Comparison of ENCODE assay signal across 16 cellular contexts in genomic region chr6:43226192-43226851, GRCh38. TPM values are rescaled to one million over a fixed set of nuclear protein-coding genes. Genes with fewer than 3 reads are reported as not detected.
DNase-seq lines count a peak whose midpoint lies in the region; ATAC-seq, FAIRE-seq and TF ChIP-seq lines count a peak whose summit lies in the region.
"Had no signal": no experiment of that assay in that cellular context is flagged by ENCODE, and none has a peak within 500 bp of the region (broad histone marks: within the 10 kb centered on the region; RNA-seq: fewer than 3 reads in every experiment).

No MANE protein-coding gene starts in this region.

- POLR2A ChIA-PET in HepG2 (lab: Yijun Ruan, JAX): interaction anchor here (0.7 to 1.3 kb wide), 4 partner anchors 11 to 41 kb away, joined by 3 to 7 read pairs (median 4); no protein-coding TSS in a partner anchor

- intact Hi-C loops in HepG2 (cut with micrococcal nuclease; ENCODE audit: unreplicated experiment): no loop called here
- intact Hi-C loops in right lobe of liver (cut with DNase I): no loop called here
- intact Hi-C loops in upper lobe of right lung (cut with DNase I): no loop called here
- intact Hi-C loops in kidney (cut with DNase I): no loop called here

- H3K4me3 Mint-ChIP-seq in T-helper 17 cell (peak overlapping the region; percentile 33), chondrocyte (ENCODE audit: unreplicated experiment) (no peak overlapping the region), progenitor cell of endocrine pancreas (ENCODE audit: low read depth) (no peak overlapping the region)

- TF ChIP-seq CTCF in HepG2 (CRISPR knock-in tag; IDR thresholded peaks at IDR 0.05): no peak
- no peak for TF ChIP-seq CTCF in right lobe of liver (IDR thresholded peaks at IDR 0.05)
- no peak for TF ChIP-seq CTCF in chondrocyte (IDR thresholded peaks at IDR 0.05)
- TF ChIP-seq CTCF in upper lobe of right lung (IDR thresholded peaks at IDR 0.05): no peak
- no peak for TF ChIP-seq CTCF in kidney (IDR thresholded peaks at IDR 0.05; ENCODE audit: borderline replicate concordance, extremely low read depth, insufficient read depth)
- TF ChIP-seq CTCF in progenitor cell of endocrine pancreas (IDR thresholded peaks at IDR 0.05; ENCODE audit: unreplicated experiment): no peak

- 97% methylated on average over 11 of the region's 11 CpGs for WGBS in HepG2 (ENCODE audit: low lambda C conversion rate)
- WGBS in right lobe of liver (ENCODE audit: insufficient coverage, low coverage, low lambda C conversion rate, missing lambda C conversion rate): 80% methylated on average over 5 of the region's 11 CpGs

- H3K9ac ChIP-seq in HepG2 (ENCODE audit: insufficient read depth, low read depth, low read length): no peak overlapping the region
- no peak overlapping the region for H3K9ac ChIP-seq in kidney (ENCODE audit: low read length in 2 of 2)

- no TSS peak for BruUV-seq in HepG2 (replicated peaks; lab: Mats Ljungman, UMichigan)

- in situ Hi-C loops in HepG2 (cut with HindIII; ENCODE audit: extremely low pct_ligation_motif_present, low pct_unique_long_range_greater_than_20kb): no loop called here

- H3K27me3 ChIP-seq in HepG2 (ENCODE audit: control insufficient read depth in 1 of 2, insufficient read depth in 2 of 2, low read length in 2 of 2): peaks cover 0 to 10% of the 10 kb centered on the region in 2 experiments; a peak in 1 of 5 replicates
- H3K27me3 ChIP-seq in right lobe of liver: no peaks in the 10 kb centered on the region
- H3K27me3 ChIP-seq in upper lobe of right lung: peaks cover 6% of the 10 kb centered on the region
- H3K27me3 ChIP-seq: esophagus squamous epithelium, heart right ventricle had no signal

- H3K4me1 ChIP-seq in HepG2 (ENCODE audit: insufficient read depth, low read length) (peaks cover 29% of the 10 kb centered on the region), right lobe of liver (peaks cover 0 to 12% (median 0%) of the 10 kb centered on the region in 4 donors), upper lobe of right lung (peaks cover 17% of the 10 kb centered on the region), kidney (ENCODE audit: control insufficient read depth in 1 of 2, insufficient read depth in 1 of 2, low read depth in 1 of 2, low read length in 2 of 2) (peaks cover 6 to 7% of the 10 kb centered on the region in 2 donors)

- H3K9me3 ChIP-seq in HepG2 (ENCODE audit: low read length): no peaks in the 10 kb centered on the region
- no peaks in the 10 kb centered on the region for H3K9me3 ChIP-seq in right lobe of liver
- no peaks in the 10 kb centered on the region for H3K9me3 ChIP-seq in T-helper 17 cell (ENCODE audit: control insufficient read depth, low read length, poor library complexity, severe bottlenecking)
- H3K9me3 ChIP-seq in upper lobe of right lung: no peaks in the 10 kb centered on the region
- no peaks in the 10 kb centered on the region for H3K9me3 ChIP-seq in kidney (ENCODE audit: control insufficient read depth in 1 of 2, low read length in 2 of 2)
- H3K9me3 ChIP-seq: esophagus squamous epithelium, heart right ventricle, mucosa of descending colon had no signal

- H3K79me2 ChIP-seq in HepG2 (ENCODE audit: insufficient read depth, low read length): peaks cover 6% of the 10 kb centered on the region

- H2AFZ ChIP-seq in HepG2 (ENCODE audit: low read length): no peak overlapping the region

- TF ChIP-seq EP300 in HepG2 (IDR thresholded peaks at IDR 0.05; ENCODE audit: low read depth in 2 of 2, low read length in 2 of 2) (no peak), HepG2 (CRISPR knock-in tag; IDR thresholded peaks at IDR 0.05; ENCODE audit: borderline replicate concordance) (no peak)

- ATAC-seq in HepG2 (no peak), right lobe of liver (no peak), T-helper 17 cell (no peak), upper lobe of right lung (no peak)
- ATAC-seq: heart right ventricle, left cardiac atrium, mucosa of descending colon had no signal

- H3K36me3 Mint-ChIP-seq in T-helper 17 cell (ENCODE audit: low read depth) (peaks cover 2% of the 10 kb centered on the region), chondrocyte (ENCODE audit: low read depth) (peaks cover 6% of the 10 kb centered on the region), progenitor cell of endocrine pancreas (ENCODE audit: insufficient read depth) (peaks cover 6% of the 10 kb centered on the region)

- no peak for FAIRE-seq in HepG2 (lab: Jason Lieb, UNC)
- FAIRE-seq in kidney (lab: Jason Lieb, UNC): no peak
- FAIRE-seq: astrocyte had no signal

- no peaks in the 10 kb centered on the region for H3K9me3 Mint-ChIP-seq in chondrocyte (ENCODE audit: low read depth)
- no peaks in the 10 kb centered on the region for H3K9me3 Mint-ChIP-seq in progenitor cell of endocrine pancreas (ENCODE audit: low read depth)

- H3K27ac Mint-ChIP-seq in T-helper 17 cell: peak overlapping the region; percentile 99
- peak overlapping the region; percentile 45 for H3K27ac Mint-ChIP-seq in chondrocyte (ENCODE audit: unreplicated experiment)
- H3K27ac Mint-ChIP-seq in progenitor cell of endocrine pancreas: no peak overlapping the region

- peaks cover 0 to 14% of the 10 kb centered on the region in 2 experiments; a peak in 1 of 5 replicates for H3K36me3 ChIP-seq in HepG2 (replicated peaks in 1 of 2; ENCODE audit: control insufficient read depth in 1 of 2, insufficient read depth in 2 of 2, low read length in 2 of 2)
- peaks cover 0 to 9% (median 2%) of the 10 kb centered on the region in 4 donors for H3K36me3 ChIP-seq in right lobe of liver
- peaks cover 15% of the 10 kb centered on the region for H3K36me3 ChIP-seq in upper lobe of right lung
- peaks cover 0 to 3% of the 10 kb centered on the region in 2 donors for H3K36me3 ChIP-seq in kidney (ENCODE audit: control insufficient read depth in 1 of 2, insufficient read depth in 2 of 2, low read length in 2 of 2)

- no peaks in the 10 kb centered on the region for H3K27me3 Mint-ChIP-seq in T-helper 17 cell
- peaks cover 3% of the 10 kb centered on the region for H3K27me3 Mint-ChIP-seq in chondrocyte (ENCODE audit: low read depth)
- H3K27me3 Mint-ChIP-seq in progenitor cell of endocrine pancreas: peaks cover 11% of the 10 kb centered on the region

- CTCF ChIA-PET in HepG2 (lab: Yijun Ruan, JAX; ENCODE audit: low intra/inter-chr PET ratio, low total read pairs): no interaction called here

- TF ChIP-seq RAD21 in HepG2 (CRISPR knock-in tag; IDR thresholded peaks at IDR 0.05): no peak

- H3K4me1 Mint-ChIP-seq in T-helper 17 cell: peaks cover 35% of the 10 kb centered on the region
- peaks cover 20% of the 10 kb centered on the region for H3K4me1 Mint-ChIP-seq in chondrocyte (ENCODE audit: low read depth)
- H3K4me1 Mint-ChIP-seq in progenitor cell of endocrine pancreas (ENCODE audit: low read depth): no peaks in the 10 kb centered on the region

- no peaks in the 10 kb centered on the region for H4K20me1 ChIP-seq in HepG2 (ENCODE audit: insufficient read depth, low read length)

- DNase-seq in HepG2 (ENCODE audit: low spot score) (no peak), right lobe of liver (no peak), T-helper 17 cell (no peak), chondrocyte (ENCODE audit: low spot score) (peak; percentile 60), upper lobe of right lung (peak; percentile 52), kidney (no peak), progenitor cell of endocrine pancreas (ENCODE audit: low spot score, unreplicated experiment) (no peak)
- DNase-seq in activated CD4-positive, CD25-positive, alpha-beta regulatory T cell (lab: John Stamatoyannopoulos, UW): no peak
- DNase-seq: dermis blood vessel endothelial cell, esophagus squamous epithelium, heart right ventricle, left cardiac atrium, mucosa of descending colon, NCI-H510A treated with DMSO at 0.1 percent for 48 hours had no signal

- H3K4me3 ChIP-seq in HepG2 (replicated peaks in 1 of 3; ENCODE audit: insufficient read depth in 1 of 3, low read depth in 2 of 3, low read length in 3 of 3) (no peak overlapping the region), right lobe of liver (no peak overlapping the region), upper lobe of right lung (no peak overlapping the region), kidney (ENCODE audit: low read length in 2 of 2) (no peak overlapping the region)
- H3K4me3 ChIP-seq: esophagus squamous epithelium, heart right ventricle, mucosa of descending colon had no signal

- TF ChIP-seq POLR2A in HepG2 (IDR thresholded peaks at IDR 0.05; ENCODE audit: insufficient read depth in 1 of 2, low read depth in 2 of 2, low read length in 2 of 2) (no peak; a peak in 1 of 4 replicates), right lobe of liver (IDR thresholded peaks at IDR 0.05) (no peak)

- H3K27ac ChIP-seq in HepG2 (ENCODE audit: extremely low read length, insufficient read depth, low read length) (no peak overlapping the region), right lobe of liver (no peak overlapping the region), upper lobe of right lung (no peak overlapping the region), kidney (ENCODE audit: low read depth in 2 of 2, low read length in 2 of 2) (no peak overlapping the region)
- H3K27ac ChIP-seq: esophagus squamous epithelium, heart right ventricle had no signal

- H3K4me2 ChIP-seq in HepG2 (ENCODE audit: low read depth, low read length): no peak overlapping the region

RNA-seq across cellular contexts. Expression of gene DNPH1, which starts 3.0 kb away (rescaled TPM):
- total RNA-seq in HepG2 (2016; rRNA removed; fragmentation: Illumina TruSeq; extraction: Trizol) (75.0 and 75.1 TPM in 2 replicates), right lobe of liver (100 to 1,000 TPM in 2 of 6 experiments, 10 to 100 TPM in 4; 50.7 to 107 (median 62.4) TPM), T-helper 17 cell (10 to 100 TPM; 32.3 to 35.0 TPM), chondrocyte (22.8 to 34.1 TPM (median 24.5 TPM) in 3 replicates), upper lobe of right lung (27.6 TPM), kidney (74.3 TPM), progenitor cell of endocrine pancreas (33.9 and 39.0 TPM in 2 replicates)
- total RNA-seq in HepG2 (2016; cell fraction: cytosol; rRNA removed; fragmentation: Illumina TruSeq; extraction: Trizol; ENCODE audit: low read depth): 50.9 and 56.3 TPM in 2 replicates
- 75.1 and 81.5 TPM in 2 replicates for total RNA-seq in HepG2 (2016; cell fraction: insoluble cytoplasmic fraction; rRNA removed; fragmentation: Illumina TruSeq; extraction: Trizol)
- total RNA-seq in HepG2 (2016; cell fraction: membrane; rRNA removed; fragmentation: Illumina TruSeq; extraction: Trizol): 52.3 and 60.5 TPM in 2 replicates
- total RNA-seq in HepG2 (2016; cell fraction: nucleus; rRNA removed; fragmentation: Illumina TruSeq; extraction: Trizol): 31.4 and 33.7 TPM in 2 replicates
- polyA plus RNA-seq in HepG2 (2011; rRNA removed) (56.5 and 65.8 TPM in 2 replicates), kidney (ENCODE audit: insufficient read depth, low read depth, low replicate concordance) (373 TPM)
- polyA plus RNA-seq in HepG2 (2011; cell fraction: cytosol; rRNA removed): 106 and 143 TPM in 2 replicates
- polyA plus RNA-seq in HepG2 (2011; cell fraction: nucleus; rRNA removed): 62.4 and 67.4 TPM in 2 replicates
- polyA plus RNA-seq in HepG2 (2012): 43.1 and 47.9 TPM in 2 replicates
- polyA plus RNA-seq in HepG2 (2016; cell fraction: cytosol; fragmentation: Illumina TruSeq; extraction: Trizol; ENCODE audit: low read depth): 62.6 and 68.8 TPM in 2 replicates
- 76.7 and 82.8 TPM in 2 replicates for polyA plus RNA-seq in HepG2 (2016; cell fraction: insoluble cytoplasmic fraction; fragmentation: Illumina TruSeq; extraction: Trizol; ENCODE audit: low read depth)
- polyA plus RNA-seq in HepG2 (2016; cell fraction: membrane; fragmentation: Illumina TruSeq; extraction: Trizol; ENCODE audit: low read depth): 47.1 and 47.7 TPM in 2 replicates
- 66.2 and 72.5 TPM in 2 replicates for polyA plus RNA-seq in HepG2 (2016; cell fraction: nucleus; fragmentation: Illumina TruSeq; extraction: Trizol; ENCODE audit: insufficient read depth, low read depth)
- 38.8 and 62.4 TPM in 2 replicates for polyA minus RNA-seq in HepG2 (2011; rRNA and poly(A)+ RNA removed; ENCODE audit: low replicate concordance)
- 10.5 and 15.4 TPM in 2 replicates for polyA minus RNA-seq in HepG2 (2011; cell fraction: cytosol; rRNA and poly(A)+ RNA removed)
- polyA minus RNA-seq in HepG2 (2011; cell fraction: nucleus; rRNA and poly(A)+ RNA removed): 15.3 and 16.7 TPM in 2 replicates

RNA-seq across cellular contexts. Expression of gene TTBK1, which starts 17.0 kb away (rescaled TPM):
- total RNA-seq in HepG2 (2016; rRNA removed; fragmentation: Illumina TruSeq; extraction: Trizol) (0.10 and 0.33 TPM in 2 replicates), right lobe of liver (1 to 10 TPM in 2 of 6 experiments, under 1 TPM in 4; 0.83 to 1.6 (median 0.87) TPM), T-helper 17 cell (under 1 TPM; 0.05 to 0.16 TPM), chondrocyte (0.07 TPM in 1 of 3 replicates, not detected in the others), upper lobe of right lung (0.17 TPM), kidney (0.31 TPM), progenitor cell of endocrine pancreas (1.4 and 1.7 TPM in 2 replicates)
- total RNA-seq in HepG2 (2016; cell fraction: cytosol; rRNA removed; fragmentation: Illumina TruSeq; extraction: Trizol; ENCODE audit: low read depth): 0.18 and 0.20 TPM in 2 replicates
- 0.13 and 0.32 TPM in 2 replicates for total RNA-seq in HepG2 (2016; cell fraction: insoluble cytoplasmic fraction; rRNA removed; fragmentation: Illumina TruSeq; extraction: Trizol)
- 0.25 and 0.28 TPM in 2 replicates for total RNA-seq in HepG2 (2016; cell fraction: membrane; rRNA removed; fragmentation: Illumina TruSeq; extraction: Trizol)
- total RNA-seq in HepG2 (2016; cell fraction: nucleus; rRNA removed; fragmentation: Illumina TruSeq; extraction: Trizol): 0.47 TPM in 2 replicates
- polyA plus RNA-seq in HepG2 (2011; rRNA removed) (0.24 and 0.50 TPM in 2 replicates), kidney (ENCODE audit: insufficient read depth, low read depth, low replicate concordance) (0.26 TPM)
- 0.09 and 0.10 TPM in 2 replicates for polyA plus RNA-seq in HepG2 (2011; cell fraction: cytosol; rRNA removed)
- 1.4 and 2.2 TPM in 2 replicates for polyA plus RNA-seq in HepG2 (2011; cell fraction: nucleus; rRNA removed)
- 0.53 and 0.62 TPM in 2 replicates for polyA plus RNA-seq in HepG2 (2012)
- polyA plus RNA-seq in HepG2 (2016; cell fraction: cytosol; fragmentation: Illumina TruSeq; extraction: Trizol; ENCODE audit: low read depth): not detected in 2 replicates
- 0.19 TPM in 2 replicates for polyA plus RNA-seq in HepG2 (2016; cell fraction: insoluble cytoplasmic fraction; fragmentation: Illumina TruSeq; extraction: Trizol; ENCODE audit: low read depth)
- 0.06 and 0.07 TPM in 2 replicates for polyA plus RNA-seq in HepG2 (2016; cell fraction: membrane; fragmentation: Illumina TruSeq; extraction: Trizol; ENCODE audit: low read depth)
- polyA plus RNA-seq in HepG2 (2016; cell fraction: nucleus; fragmentation: Illumina TruSeq; extraction: Trizol; ENCODE audit: insufficient read depth, low read depth): 0.84 and 0.86 TPM in 2 replicates
- polyA minus RNA-seq in HepG2 (2011; rRNA and poly(A)+ RNA removed; ENCODE audit: low replicate concordance): 1.2 TPM in 1 of 2 replicates, not detected in the other
- polyA minus RNA-seq in HepG2 (2011; cell fraction: cytosol; rRNA and poly(A)+ RNA removed): 0.18 and 0.49 TPM in 2 replicates
- polyA minus RNA-seq in HepG2 (2011; cell fraction: nucleus; rRNA and poly(A)+ RNA removed): 1.4 and 1.7 TPM in 2 replicates
- total RNA-seq: Daoy, dermis blood vessel endothelial cell had no signal

RNA-seq across cellular contexts. Expression of gene CUL9, which starts 44.3 kb away (rescaled TPM):
- 10.5 and 11.4 TPM in 2 replicates for total RNA-seq in HepG2 (2016; rRNA removed; fragmentation: Illumina TruSeq; extraction: Trizol)
- total RNA-seq in HepG2 (2016; cell fraction: cytosol; rRNA removed; fragmentation: Illumina TruSeq; extraction: Trizol; ENCODE audit: low read depth): 2.5 and 3.7 TPM in 2 replicates
- total RNA-seq in HepG2 (2016; cell fraction: insoluble cytoplasmic fraction; rRNA removed; fragmentation: Illumina TruSeq; extraction: Trizol): 8.8 and 14.5 TPM in 2 replicates
- 3.3 and 4.2 TPM in 2 replicates for total RNA-seq in HepG2 (2016; cell fraction: membrane; rRNA removed; fragmentation: Illumina TruSeq; extraction: Trizol)
- total RNA-seq in HepG2 (2016; cell fraction: nucleus; rRNA removed; fragmentation: Illumina TruSeq; extraction: Trizol): 18.4 and 18.7 TPM in 2 replicates
- polyA plus RNA-seq in HepG2 (2011; rRNA removed): 13.7 and 15.3 TPM in 2 replicates
- 4.9 and 5.0 TPM in 2 replicates for polyA plus RNA-seq in HepG2 (2011; cell fraction: cytosol; rRNA removed)
- polyA plus RNA-seq in HepG2 (2011; cell fraction: nucleus; rRNA removed): 123 and 139 TPM in 2 replicates
- polyA plus RNA-seq in HepG2 (2012): 9.9 and 12.7 TPM in 2 replicates
- 1.2 and 1.5 TPM in 2 replicates for polyA plus RNA-seq in HepG2 (2016; cell fraction: cytosol; fragmentation: Illumina TruSeq; extraction: Trizol; ENCODE audit: low read depth)
- polyA plus RNA-seq in HepG2 (2016; cell fraction: insoluble cytoplasmic fraction; fragmentation: Illumina TruSeq; extraction: Trizol; ENCODE audit: low read depth): 6.8 and 7.5 TPM in 2 replicates
- 1.9 and 2.7 TPM in 2 replicates for polyA plus RNA-seq in HepG2 (2016; cell fraction: membrane; fragmentation: Illumina TruSeq; extraction: Trizol; ENCODE audit: low read depth)
- polyA plus RNA-seq in HepG2 (2016; cell fraction: nucleus; fragmentation: Illumina TruSeq; extraction: Trizol; ENCODE audit: insufficient read depth, low read depth): 44.2 and 47.7 TPM in 2 replicates
- polyA minus RNA-seq in HepG2 (2011; rRNA and poly(A)+ RNA removed; ENCODE audit: low replicate concordance): 19.3 and 22.3 TPM in 2 replicates
- polyA minus RNA-seq in HepG2 (2011; cell fraction: cytosol; rRNA and poly(A)+ RNA removed): 4.7 and 5.5 TPM in 2 replicates
- 30.8 and 32.9 TPM in 2 replicates for polyA minus RNA-seq in HepG2 (2011; cell fraction: nucleus; rRNA and poly(A)+ RNA removed)
- total RNA-seq in right lobe of liver: 10 to 100 TPM; 14.4 to 17.7 (median 15.2) TPM
- total RNA-seq in T-helper 17 cell: 10 to 100 TPM; 73.9 to 78.0 TPM
- total RNA-seq in chondrocyte: 17.5 to 36.6 TPM (median 19.8 TPM) in 3 replicates
- total RNA-seq in upper lobe of right lung: 37.4 TPM
- 47.3 TPM for total RNA-seq in kidney
- 34.7 TPM for polyA plus RNA-seq in kidney (ENCODE audit: insufficient read depth, low read depth, low replicate concordance)
- 57.0 and 61.1 TPM in 2 replicates for total RNA-seq in progenitor cell of endocrine pancreas

RNA-seq across cellular contexts. Expression of gene SRF, which starts 55.3 kb away (rescaled TPM):
- total RNA-seq in HepG2 (2016; rRNA removed; fragmentation: Illumina TruSeq; extraction: Trizol) (21.0 and 25.5 TPM in 2 replicates), right lobe of liver (10 to 100 TPM in 4 of 6 experiments, 1 to 10 TPM in 2; 4.9 to 17.0 (median 11.3) TPM), T-helper 17 cell (10 to 100 TPM; 26.3 to 27.9 TPM), chondrocyte (42.2 to 43.9 TPM (median 42.7 TPM) in 3 replicates), upper lobe of right lung (33.6 TPM), kidney (30.6 TPM), progenitor cell of endocrine pancreas (29.1 and 30.3 TPM in 2 replicates)
- 4.5 and 4.8 TPM in 2 replicates for total RNA-seq in HepG2 (2016; cell fraction: cytosol; rRNA removed; fragmentation: Illumina TruSeq; extraction: Trizol; ENCODE audit: low read depth)
- 19.0 and 26.0 TPM in 2 replicates for total RNA-seq in HepG2 (2016; cell fraction: insoluble cytoplasmic fraction; rRNA removed; fragmentation: Illumina TruSeq; extraction: Trizol)
- 20.6 and 21.0 TPM in 2 replicates for total RNA-seq in HepG2 (2016; cell fraction: membrane; rRNA removed; fragmentation: Illumina TruSeq; extraction: Trizol)
- total RNA-seq in HepG2 (2016; cell fraction: nucleus; rRNA removed; fragmentation: Illumina TruSeq; extraction: Trizol): 15.5 and 17.7 TPM in 2 replicates
- polyA plus RNA-seq in HepG2 (2011; rRNA removed) (44.1 and 45.7 TPM in 2 replicates), kidney (ENCODE audit: insufficient read depth, low read depth, low replicate concordance) (13.8 TPM)
- 30.8 and 42.8 TPM in 2 replicates for polyA plus RNA-seq in HepG2 (2011; cell fraction: cytosol; rRNA removed)
- polyA plus RNA-seq in HepG2 (2011; cell fraction: nucleus; rRNA removed): 50.7 and 72.8 TPM in 2 replicates
- 18.6 and 23.1 TPM in 2 replicates for polyA plus RNA-seq in HepG2 (2012)
- 5.2 and 5.4 TPM in 2 replicates for polyA plus RNA-seq in HepG2 (2016; cell fraction: cytosol; fragmentation: Illumina TruSeq; extraction: Trizol; ENCODE audit: low read depth)
- 26.4 and 31.7 TPM in 2 replicates for polyA plus RNA-seq in HepG2 (2016; cell fraction: insoluble cytoplasmic fraction; fragmentation: Illumina TruSeq; extraction: Trizol; ENCODE audit: low read depth)
- polyA plus RNA-seq in HepG2 (2016; cell fraction: membrane; fragmentation: Illumina TruSeq; extraction: Trizol; ENCODE audit: low read depth): 19.0 and 19.4 TPM in 2 replicates
- polyA plus RNA-seq in HepG2 (2016; cell fraction: nucleus; fragmentation: Illumina TruSeq; extraction: Trizol; ENCODE audit: insufficient read depth, low read depth): 33.8 and 35.3 TPM in 2 replicates
- polyA minus RNA-seq in HepG2 (2011; rRNA and poly(A)+ RNA removed; ENCODE audit: low replicate concordance): 59.4 and 75.9 TPM in 2 replicates
- 19.9 and 20.3 TPM in 2 replicates for polyA minus RNA-seq in HepG2 (2011; cell fraction: cytosol; rRNA and poly(A)+ RNA removed)
- 20.2 and 21.3 TPM in 2 replicates for polyA minus RNA-seq in HepG2 (2011; cell fraction: nucleus; rRNA and poly(A)+ RNA removed)

Comparison
In these comparisons a context has a peak if more than half of its experiments do, and no peak if none do; other contexts are left out.
1. DNase-seq: peak in chondrocyte (single experiment) and upper lobe of right lung (single experiment); none in HepG2 (single experiment), right lobe of liver (0 of 3), T-helper 17 cell (0 of 3), activated CD4-positive, CD25-positive, alpha-beta regulatory T cell (0 of 4), kidney (single experiment) and progenitor cell of endocrine pancreas (single experiment).